ENCODE assay signal across 14 cellular contexts in the genomic region with DNA sequence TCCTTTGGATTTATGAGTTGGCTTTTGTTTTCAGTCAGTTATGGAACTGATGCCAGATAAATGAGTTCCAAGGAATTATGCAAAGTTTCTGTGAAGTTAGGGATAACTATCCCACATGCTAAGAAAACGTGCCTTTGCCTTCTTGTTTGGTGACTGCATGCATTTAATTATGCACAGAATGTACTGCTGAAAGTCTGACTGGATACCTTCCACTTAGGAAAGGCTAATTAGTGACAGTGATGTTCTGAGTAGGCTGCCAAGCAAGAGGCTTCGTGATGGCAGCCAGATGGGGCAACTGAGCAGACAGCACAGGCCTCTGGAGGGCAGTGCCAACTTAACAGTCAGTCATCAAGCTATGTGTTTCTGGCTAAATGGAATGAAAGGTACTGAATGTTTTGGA.
DNase-seq lines count a peak whose midpoint lies in the region; ATAC-seq and TF ChIP-seq lines count a peak whose summit lies in the region.
"Had no signal": no experiment of that assay in that cellular context is flagged by ENCODE, and none has a peak within 500 bp of the region (broad histone marks: within the 10 kb centered on the region; RNA-seq: fewer than 3 reads in every experiment).

No MANE protein-coding gene starts in this region.

- peaks cover 3 to 5% of the 10 kb centered on the region in 2 donors for H3K9me3 ChIP-seq in breast epithelium
- H3K9me3 ChIP-seq in sigmoid colon, result peaks cover 0 to 4% (median 0%) of the 10 kb centered on the region in 4 donors
- H3K9me3 ChIP-seq in Peyer's patch, result no peaks in the 10 kb centered on the region
- H3K9me3 ChIP-seq: SJSA1 had no signal

- H3K4me3 Mint-ChIP-seq in MCF 10A (ENCODE audit: unreplicated experiment), result no peak overlapping the region
- H3K4me3 Mint-ChIP-seq in activated T-helper 17 cell treated with anti-CD3 and anti-CD28 coated beads, Interleukin-2, amount 50 U/mL, for 72 hours, result no peak overlapping the region
- H3K4me3 Mint-ChIP-seq: stimulated activated naive B cell treated with anti-CD40 and anti-IgM and Interleukin-4, amounts not matched to agents 10 μg/mL and 1 μg/mL and 100 μg/mL, for 72 hours had no signal

- no peaks in the 10 kb centered on the region for H3K36me3 Mint-ChIP-seq in MCF 10A (ENCODE audit: insufficient read depth, unreplicated experiment)
- no peaks in the 10 kb centered on the region for H3K36me3 Mint-ChIP-seq in activated T-helper 17 cell treated with anti-CD3 and anti-CD28 coated beads, Interleukin-2, amount 50 U/mL, for 72 hours (ENCODE audit: low read depth)
- H3K36me3 Mint-ChIP-seq: stimulated activated naive B cell treated with anti-CD40 and anti-IgM and Interleukin-4, amounts not matched to agents 10 μg/mL and 1 μg/mL and 100 μg/mL, for 72 hours had no signal

- H3K4me1 Mint-ChIP-seq in MCF 10A (ENCODE audit: insufficient read depth, unreplicated experiment), result no peaks in the 10 kb centered on the region
- no peaks in the 10 kb centered on the region for H3K4me1 Mint-ChIP-seq in activated T-helper 17 cell treated with anti-CD3 and anti-CD28 coated beads, Interleukin-2, amount 50 U/mL, for 72 hours
- H3K4me1 Mint-ChIP-seq: stimulated activated naive B cell treated with anti-CD40 and anti-IgM and Interleukin-4, amounts not matched to agents 10 μg/mL and 1 μg/mL and 100 μg/mL, for 72 hours had no signal

- TF ChIP-seq EP300 in sigmoid colon (IDR thresholded peaks at IDR 0.05), result no peak

- WGBS in sigmoid colon, 2 donors, result 9 to 30% methylated on average over 2 of the region's 2 CpGs

- TF ChIP-seq CTCF in MCF 10A (IDR thresholded peaks at IDR 0.05; ENCODE audit: unreplicated experiment), result peak; percentile 31
- TF ChIP-seq CTCF in breast epithelium (IDR thresholded peaks at IDR 0.05), result no peak
- TF ChIP-seq CTCF in fibroblast of mammary gland (conservative IDR thresholded peaks at IDR 0.05; ENCODE audit: control insufficient read depth, insufficient read depth, low read depth, low read length), result peak; percentile 45
- peak in 2 of 4 experiments; percentile 15 to 22 for TF ChIP-seq CTCF in sigmoid colon (IDR thresholded peaks at IDR 0.05)
- TF ChIP-seq CTCF in Peyer's patch (IDR thresholded peaks at IDR 0.05), result no peak

- POLR2A ChIA-PET in MCF 10A (lab: Yijun Ruan, JAX), result interaction anchor here (1.0 kb wide), 2 partner anchors 90 to 1223 kb away, joined by 3 read pairs; no protein-coding TSS in a partner anchor

- H3K27ac ChIP-seq in breast epithelium, result no peak overlapping the region
- H3K27ac ChIP-seq in sigmoid colon, result no peak overlapping the region
- H3K27ac ChIP-seq in Peyer's patch, result no peak overlapping the region
- H3K27ac ChIP-seq: ascending aorta; BLaER1 treated with 17β-estradiol and CSF1 and Interleukin-3, amounts not matched to agents 10 nM and 100 nM; SJSA1 had no signal

- BruUV-seq in MCF 10A (replicated peaks; lab: Mats Ljungman, UMichigan), result no TSS peak

- H3K27me3 ChIP-seq in breast epithelium (no peaks in the 10 kb centered on the region), sigmoid colon (no peaks in the 10 kb centered on the region), Peyer's patch (no peaks in the 10 kb centered on the region)
- H3K27me3 ChIP-seq: ascending aorta; BLaER1 treated with 17β-estradiol and CSF1 and Interleukin-3, amounts not matched to agents 10 nM and 100 nM; SJSA1 had no signal

- DNase-seq in MCF 10A (ENCODE audit: unreplicated experiment), result peak; percentile 58
- no peak for DNase-seq in breast epithelium (ENCODE audit: low spot score in 2 of 2)
- peak; percentile 31 for DNase-seq in RPMI7951 (ENCODE audit: low read depth)
- DNase-seq in fibroblast of mammary gland (ENCODE audit: low read depth), result peak; percentile 64
- no peak for DNase-seq in sigmoid colon
- DNase-seq in NCI-H1436 treated with DMSO at 0.1 percent for 48 hours (lab: John Stamatoyannopoulos, UW), result no peak
- no peak for DNase-seq in Peyer's patch
- DNase-seq: NCI-H146; stimulated activated CD4-positive, alpha-beta T cell treated with anti-CD3 and anti-CD28 coated beads, Interleukin-12 subunit alpha, Interleukin-12 subunit beta, amount 100 ng/mL, for 4 hours; stimulated activated naive B cell treated with anti-CD40 and anti-IgM and Interleukin-4, amounts not matched to agents 10 μg/mL and 1 μg/mL and 100 μg/mL, for 72 hours had no signal

- H3K4me1 ChIP-seq in breast epithelium (no peaks in the 10 kb centered on the region), sigmoid colon (peaks cover 0 to 23% (median 17%) of the 10 kb centered on the region in 4 donors), Peyer's patch (no peaks in the 10 kb centered on the region)
- H3K4me1 ChIP-seq: ascending aorta; BLaER1 treated with 17β-estradiol and CSF1 and Interleukin-3, amounts not matched to agents 10 nM and 100 nM had no signal

- H3K36me3 ChIP-seq in breast epithelium (no peaks in the 10 kb centered on the region), sigmoid colon (no peaks in the 10 kb centered on the region), Peyer's patch (no peaks in the 10 kb centered on the region)
- H3K36me3 ChIP-seq: ascending aorta; BLaER1 treated with 17β-estradiol and CSF1 and Interleukin-3, amounts not matched to agents 10 nM and 100 nM; SJSA1 had no signal

- H3K4me3 ChIP-seq in breast epithelium, result no peak overlapping the region
- no peak overlapping the region for H3K4me3 ChIP-seq in fibroblast of mammary gland (ENCODE audit: control insufficient read depth, low read depth, low read length)
- no peak overlapping the region for H3K4me3 ChIP-seq in sigmoid colon
- no peak overlapping the region for H3K4me3 ChIP-seq in Peyer's patch
- H3K4me3 ChIP-seq: ascending aorta; BLaER1 treated with 17β-estradiol and CSF1 and Interleukin-3, amounts not matched to agents 10 nM and 100 nM; SJSA1 had no signal

- intact Hi-C loops in MCF 10A (cut with micrococcal nuclease) (loop anchor here (5.0 to 10.0 kb wide), 2 partner anchors 99 to 1221 kb away; partner anchors contain the start of gene COL12A1), breast epithelium (cut with DNase I; ENCODE audit: low total_unique reads) (no loop called here), sigmoid colon (cut with DNase I) (no loop called here)

- H3K9me3 Mint-ChIP-seq in MCF 10A (ENCODE audit: unreplicated experiment), result peaks cover 9% of the 10 kb centered on the region
- no peaks in the 10 kb centered on the region for H3K9me3 Mint-ChIP-seq in activated T-helper 17 cell treated with anti-CD3 and anti-CD28 coated beads, Interleukin-2, amount 50 U/mL, for 72 hours

- TF ChIP-seq POLR2A in breast epithelium (IDR thresholded peaks at IDR 0.05), result no peak
- no peak for TF ChIP-seq POLR2A in sigmoid colon (IDR thresholded peaks at IDR 0.05)
- no peak for TF ChIP-seq POLR2A in Peyer's patch (IDR thresholded peaks at IDR 0.05)

- H3K27ac Mint-ChIP-seq in MCF 10A (ENCODE audit: low read depth, unreplicated experiment), result no peak overlapping the region
- H3K27ac Mint-ChIP-seq in activated T-helper 17 cell treated with anti-CD3 and anti-CD28 coated beads, Interleukin-2, amount 50 U/mL, for 72 hours, result no peak overlapping the region
- H3K27ac Mint-ChIP-seq: stimulated activated naive B cell treated with anti-CD40 and anti-IgM and Interleukin-4, amounts not matched to agents 10 μg/mL and 1 μg/mL and 100 μg/mL, for 72 hours had no signal

- CTCF ChIA-PET in MCF 10A (lab: Yijun Ruan, JAX), result interaction anchor here (0.5 to 4.3 kb wide), 20 partner anchors 9 to 1224 kb away, joined by 3 to 42 read pairs (median 4); no protein-coding TSS in a partner anchor

- ATAC-seq in activated T-helper 17 cell treated with anti-CD3 and anti-CD28 coated beads, Interleukin-2, amount 50 U/mL, for 72 hours (replicated peaks), result no peak
- ATAC-seq: stimulated activated naive B cell treated with anti-CD40 and anti-IgM and Interleukin-4, amounts not matched to agents 10 μg/mL and 1 μg/mL and 100 μg/mL, for 72 hours had no signal

- H3K27me3 Mint-ChIP-seq in MCF 10A (ENCODE audit: insufficient read depth, unreplicated experiment), result no peaks in the 10 kb centered on the region
- peaks cover 4% of the 10 kb centered on the region for H3K27me3 Mint-ChIP-seq in activated T-helper 17 cell treated with anti-CD3 and anti-CD28 coated beads, Interleukin-2, amount 50 U/mL, for 72 hours
- H3K27me3 Mint-ChIP-seq: stimulated activated naive B cell treated with anti-CD40 and anti-IgM and Interleukin-4, amounts not matched to agents 10 μg/mL and 1 μg/mL and 100 μg/mL, for 72 hours had no signal

Comparison
In these comparisons a context has a peak if more than half of its experiments do, and no peak if none do; other contexts are left out.
1. DNase-seq: peak in MCF 10A (single experiment), RPMI7951 (single experiment) and fibroblast of mammary gland (single experiment); none in breast epithelium (0 of 2), sigmoid colon (single experiment), NCI-H1436 treated with DMSO at 0.1 percent for 48 hours (single experiment) and Peyer's patch (0 of 3).
2. CTCF ChIP-seq: peak in MCF 10A (single experiment) and fibroblast of mammary gland (single experiment); none in breast epithelium (0 of 3) and Peyer's patch (0 of 6).